Comparison of ENCODE assay signal across 21 cellular contexts in genomic region chr15:76343313-76343996, GRCh38. TPM values are rescaled to one million over a fixed set of nuclear protein-coding genes. Genes with fewer than 3 reads are reported as not detected.
DNase-seq lines count a peak whose midpoint lies in the region; ATAC-seq, FAIRE-seq and TF ChIP-seq lines count a peak whose summit lies in the region.
"Had no signal": no experiment of that assay in that cellular context is flagged by ENCODE, and none has a peak within 500 bp of the region (broad histone marks: within the 10 kb centered on the region; RNA-seq: fewer than 3 reads in every experiment).

No MANE protein-coding gene starts in this region.

- peaks cover 0 to 4% (median 0%) of the 10 kb centered on the region in 7 donors for H3K9me3 Mint-ChIP-seq in CD4-positive, CD25-positive, alpha-beta regulatory T cell
- H3K9me3 Mint-ChIP-seq: CD4-positive, alpha-beta T cell had no signal

- no peak overlapping the region for H3K4me3 ChIP-seq in CD4-positive, CD25-positive, alpha-beta regulatory T cell (ENCODE audit: low read depth, low read length)
- H3K4me3 ChIP-seq in hepatocyte (no peak overlapping the region), osteoblast (ENCODE audit: insufficient read depth, low read length) (no peak overlapping the region), pancreas (no peak overlapping the region)

- H3K4me2 ChIP-seq in hepatocyte (peak overlapping the region; percentile 97), osteoblast (ENCODE audit: insufficient read depth, low read length) (no peak overlapping the region)

- H3K27me3 ChIP-seq in CD4-positive, CD25-positive, alpha-beta regulatory T cell (ENCODE audit: control insufficient read depth, insufficient read depth, low read length) = peaks cover 54% of the 10 kb centered on the region
- H3K27me3 ChIP-seq in hepatocyte (peaks cover 100% of the 10 kb centered on the region), osteoblast (ENCODE audit: insufficient read depth, low read length) (peaks cover 100% of the 10 kb centered on the region), pancreas (peaks cover 9 to 75% (median 23%) of the 10 kb centered on the region in 4 donors)

- H2AFZ ChIP-seq in hepatocyte (no peak overlapping the region), osteoblast (ENCODE audit: low read length) (no peak overlapping the region)

- FAIRE-seq in pancreas (lab: Jason Lieb, UNC) = no peak
- FAIRE-seq: astrocyte, HepG2 had no signal

- in situ Hi-C loops in G401 (cut with HindIII; ENCODE audit: low sequenced_read_pairs) = no loop called here

- peaks cover 68% of the 10 kb centered on the region for H3K4me1 ChIP-seq in CD4-positive, CD25-positive, alpha-beta regulatory T cell (ENCODE audit: control insufficient read depth, insufficient read depth, low read length, poor library complexity, severe bottlenecking)
- H3K4me1 ChIP-seq in hepatocyte (ENCODE audit: insufficient read depth) = peaks cover 55% of the 10 kb centered on the region
- peaks cover 6% of the 10 kb centered on the region for H3K4me1 ChIP-seq in osteoblast (ENCODE audit: insufficient read depth, low read length)
- H3K4me1 ChIP-seq in pancreas = peaks cover 0 to 30% (median 0%) of the 10 kb centered on the region in 3 donors

- intact Hi-C loops in pancreas (cut with DNase I) = no loop called here

- no peaks in the 10 kb centered on the region for H3K9me3 ChIP-seq in CD4-positive, CD25-positive, alpha-beta regulatory T cell (ENCODE audit: control insufficient read depth in 2 of 2, low read length in 2 of 2)
- H3K9me3 ChIP-seq in hepatocyte (ENCODE audit: low read depth) (no peaks in the 10 kb centered on the region), osteoblast (ENCODE audit: low read depth, low read length) (no peaks in the 10 kb centered on the region), pancreas (no peaks in the 10 kb centered on the region)

- H3K9me2 ChIP-seq in hepatocyte (replicated peaks; ENCODE audit: insufficient read depth) = no peaks in the 10 kb centered on the region

- no peak overlapping the region for H3K27ac Mint-ChIP-seq in CD4-positive, CD25-positive, alpha-beta regulatory T cell
- H3K27ac Mint-ChIP-seq: CD4-positive, alpha-beta T cell; progenitor cell of endocrine pancreas had no signal

- peaks cover 11 to 62% (median 32%) of the 10 kb centered on the region in 4 donors for H3K4me1 Mint-ChIP-seq in CD4-positive, CD25-positive, alpha-beta regulatory T cell

- H3K27ac ChIP-seq in CD4-positive, CD25-positive, alpha-beta regulatory T cell (ENCODE audit: insufficient read depth, low read length, poor library complexity, severe bottlenecking) = no peak overlapping the region
- H3K27ac ChIP-seq in hepatocyte (peak overlapping the region; percentile 92), osteoblast (ENCODE audit: low read depth, low read length) (no peak overlapping the region), pancreas (no peak overlapping the region)

- DNase-seq in CD4-positive, CD25-positive, alpha-beta regulatory T cell = no peak
- DNase-seq in GM20000 (ENCODE audit: low spot score) (peak; percentile 32), hepatocyte (ENCODE audit: low spot score) (no peak), osteoblast (ENCODE audit: insufficient read length, low spot score, missing footprints) (peak; percentile 81), pancreas (no peak), HuH-7 (ENCODE audit: low spot score) (no peak), G401 (ENCODE audit: low spot score) (no peak)
- DNase-seq: activated naive CD4-positive, alpha-beta T cell; activated T-cell treated with anti-CD3 and anti-CD28 coated beads for 4 hours; CD4-positive, alpha-beta T cell; DMS79 treated with DMSO at 0.1 percent for 48 hours; effector memory CD4-positive, alpha-beta T cell; MM.1S; NCI-H187 treated with DMSO at 0.1 percent for 48 hours; SHP77 treated with DMSO at 0.1 percent for 48 hours had no signal

- peaks cover 9% of the 10 kb centered on the region for H3K36me3 Mint-ChIP-seq in CD4-positive, CD25-positive, alpha-beta regulatory T cell

- 20% methylated on average over 16 of the region's 16 CpGs for WGBS in hepatocyte (ENCODE audit: low lambda C conversion rate, missing lambda C conversion rate)
- WGBS in pancreas, 2 donors = 43 to 47% methylated on average over 16 of the region's 16 CpGs

- TF ChIP-seq CTCF in GM20000 (IDR thresholded peaks at IDR 0.05; ENCODE audit: extremely low read depth, missing control alignments) = no peak
- TF ChIP-seq CTCF in hepatocyte (IDR thresholded peaks at IDR 0.05; ENCODE audit: poor library complexity) = no peak
- TF ChIP-seq CTCF in osteoblast (IDR thresholded peaks at IDR 0.05; ENCODE audit: extremely low read depth, low read depth, low read length) = no peak
- TF ChIP-seq CTCF in pancreas (IDR thresholded peaks at IDR 0.05) = no peak

- ATAC-seq in CD4-positive, CD25-positive, alpha-beta regulatory T cell (ENCODE audit: low read depth in 2 of 2) = no peak
- ATAC-seq in pancreas = no peak
- ATAC-seq in GM21381 (IDR thresholded peaks at IDR 0.05; ENCODE audit: unreplicated experiment) = no peak
- ATAC-seq: HepG2 had no signal

- peaks cover 81% of the 10 kb centered on the region for H3K27me3 Mint-ChIP-seq in CD4-positive, CD25-positive, alpha-beta regulatory T cell

- no peaks in the 10 kb centered on the region for H3K36me3 ChIP-seq in CD4-positive, CD25-positive, alpha-beta regulatory T cell (ENCODE audit: control insufficient read depth, insufficient read depth, low read length)
- H3K36me3 ChIP-seq in hepatocyte (replicated peaks; ENCODE audit: insufficient read depth, low read depth) (no peaks in the 10 kb centered on the region), osteoblast (ENCODE audit: insufficient read depth, low read length) (no peaks in the 10 kb centered on the region), pancreas (no peaks in the 10 kb centered on the region)

- peak overlapping the region in 3 of 4 donors; percentile 26 to 33 (median 32) for H3K4me3 Mint-ChIP-seq in CD4-positive, CD25-positive, alpha-beta regulatory T cell
- H3K4me3 Mint-ChIP-seq: CD4-positive, alpha-beta T cell had no signal

- H3K79me2 ChIP-seq in hepatocyte (peaks cover 33% of the 10 kb centered on the region), osteoblast (ENCODE audit: insufficient read depth, low read length) (no peaks in the 10 kb centered on the region)

- H4K20me1 ChIP-seq in hepatocyte (ENCODE audit: insufficient read depth, poor library complexity, severe bottlenecking) (peaks cover 10% of the 10 kb centered on the region), osteoblast (ENCODE audit: insufficient read depth, low read length) (no peaks in the 10 kb centered on the region)

RNA-seq across cellular contexts. Expression of gene ISL2, which starts 6.9 kb away (rescaled TPM):
- 1.4 TPM for total RNA-seq in CD4-positive, CD25-positive, alpha-beta regulatory T cell
- polyA plus RNA-seq in CD4-positive, CD25-positive, alpha-beta regulatory T cell = not detected
- total RNA-seq in hepatocyte (3.9 and 5.3 TPM in 2 replicates), osteoblast (0.29 and 1.1 TPM in 2 replicates), pancreas (under 1 TPM in 1 of 6 donors, not detected in 5; 0.41 TPM)
- polyA plus RNA-seq in hepatocyte (3.3 and 4.7 TPM in 2 replicates), pancreas (under 1 TPM; 0.11 to 0.16 TPM)
- total RNA-seq in G401 (2014; rRNA removed; shearing (Covaris generic)) = 0.44 TPM in 1 of 2 replicates, not detected in the other
- total RNA-seq: CD4-positive, alpha-beta T cell; chondrocyte; lower leg skin had no signal

RNA-seq across cellular contexts. Expression of gene ETFA, which starts 32.2 kb away (rescaled TPM):
- total RNA-seq in CD4-positive, CD25-positive, alpha-beta regulatory T cell = 44.5 TPM
- 100 to 1,000 TPM in 3 of 4 donors, 10 to 100 TPM in 1; 98.0 to 166 (median 120) TPM for polyA plus RNA-seq in CD4-positive, CD25-positive, alpha-beta regulatory T cell
- total RNA-seq in hepatocyte (154 and 175 TPM in 2 replicates), osteoblast (85.0 and 110 TPM in 2 replicates), pancreas (10 to 100 TPM; 35.6 to 51.2 (median 42.6) TPM)
- polyA plus RNA-seq in hepatocyte (185 and 193 TPM in 2 replicates), pancreas (10 to 100 TPM; 27.5 to 44.1 TPM)
- total RNA-seq in G401 (2014; rRNA removed; shearing (Covaris generic)) = 234 and 273 TPM in 2 replicates

Comparison
In these comparisons a context has a peak if more than half of its experiments do, and no peak if none do; other contexts are left out.
1. DNase-seq: peak in GM20000 (single experiment) and osteoblast (single experiment); none in CD4-positive, CD25-positive, alpha-beta regulatory T cell (0 of 3), hepatocyte (single experiment), pancreas (0 of 6), HuH-7 (single experiment) and G401 (single experiment).